In genomic region chr1:42680921-42681683, GRCh38 we compare ENCODE assay signal across 8 cellular contexts. TPM values are rescaled to one million over a fixed set of nuclear protein-coding genes. Genes with fewer than 3 reads are reported as not detected.
DNase-seq lines count a peak whose midpoint lies in the region; ATAC-seq and TF ChIP-seq lines count a peak whose summit lies in the region.

No MANE protein-coding gene starts in this region.

- no peaks in the 10 kb centered on the region for H3K27me3 ChIP-seq in CD8-positive, alpha-beta memory T cell (ENCODE audit: insufficient read depth, low read length, poor library complexity, severe bottlenecking)
- H3K27me3 ChIP-seq in HUES48 (ENCODE audit: control insufficient read depth, insufficient read depth, low read length): no peaks in the 10 kb centered on the region

- peak overlapping the region; percentile 96 to 100 (median 99) for H3K4me3 Mint-ChIP-seq in CD8-positive, alpha-beta memory T cell
- H3K4me3 Mint-ChIP-seq in naive thymus-derived CD8-positive, alpha-beta T cell: peak overlapping the region; percentile 81 to 99 (median 97)

- H3K9ac ChIP-seq in HUES48 (ENCODE audit: low read depth, low read length): peak overlapping the region; percentile 93

- no peaks in the 10 kb centered on the region for H3K9me3 ChIP-seq in CD8-positive, alpha-beta memory T cell (ENCODE audit: low read length)
- H3K9me3 ChIP-seq in HUES48 (ENCODE audit: control insufficient read depth, insufficient read depth, low read length): no peaks in the 10 kb centered on the region

- H3K36me3 ChIP-seq in CD8-positive, alpha-beta memory T cell (ENCODE audit: insufficient read depth, low read length): no peaks in the 10 kb centered on the region
- H3K36me3 ChIP-seq in HUES48 (ENCODE audit: control insufficient read depth, insufficient read depth, low read length): peaks cover 34% of the 10 kb centered on the region

- H3K4me1 Mint-ChIP-seq in CD8-positive, alpha-beta memory T cell: peaks cover 45 to 56% (median 56%) of the 10 kb centered on the region in 3 donors
- H3K4me1 Mint-ChIP-seq in naive thymus-derived CD8-positive, alpha-beta T cell: peaks cover 40 to 49% (median 48%) of the 10 kb centered on the region in 4 donors

- peak in 1 of 2 donors; percentile 9 for ATAC-seq in naive thymus-derived CD8-positive, alpha-beta T cell
- ATAC-seq in HG03565 (IDR thresholded peaks at IDR 0.05; ENCODE audit: unreplicated experiment) (no peak), GM21723 (IDR thresholded peaks at IDR 0.05; ENCODE audit: unreplicated experiment) (no peak), HG02763 (IDR thresholded peaks at IDR 0.05; ENCODE audit: unreplicated experiment) (no peak)

- H3K27ac ChIP-seq in CD8-positive, alpha-beta memory T cell (ENCODE audit: low read depth, low read length): peak overlapping the region; percentile 86
- peak overlapping the region; percentile 94 for H3K27ac ChIP-seq in HUES48 (ENCODE audit: low read depth, low read length)

- H3K36me3 Mint-ChIP-seq in CD8-positive, alpha-beta memory T cell: peaks cover 0 to 44% (median 10%) of the 10 kb centered on the region in 3 donors
- peaks cover 0 to 27% (median 7%) of the 10 kb centered on the region in 3 donors for H3K36me3 Mint-ChIP-seq in naive thymus-derived CD8-positive, alpha-beta T cell

- H3K27ac Mint-ChIP-seq in CD8-positive, alpha-beta memory T cell: peak overlapping the region; percentile 96 to 99 (median 98)
- H3K27ac Mint-ChIP-seq in naive thymus-derived CD8-positive, alpha-beta T cell: peak overlapping the region; percentile 98 to 99 (median 98)

- CTCF ChIA-PET in CD8-positive, alpha-beta memory T cell (lab: Charles Lee): no interaction called here

- DNase-seq in CD8-positive, alpha-beta memory T cell: peak in 1 of 5 donors; percentile 42
- DNase-seq in UCSD-AML1 (lab: John Stamatoyannopoulos, UW; ENCODE audit: unreplicated experiment): peak; percentile 14
- DNase-seq in epithelial cell of esophagus (ENCODE audit: low read depth): peak; percentile 32
- peak in 5 of 10 donors; percentile 6 to 57 (median 39) for DNase-seq in naive thymus-derived CD8-positive, alpha-beta T cell

- no peaks in the 10 kb centered on the region for H3K9me3 Mint-ChIP-seq in CD8-positive, alpha-beta memory T cell
- peaks cover 0 to 2% (median 0%) of the 10 kb centered on the region in 9 donors for H3K9me3 Mint-ChIP-seq in naive thymus-derived CD8-positive, alpha-beta T cell

- no peak for TF ChIP-seq CTCF in epithelial cell of esophagus (IDR thresholded peaks at IDR 0.05; ENCODE audit: insufficient read depth, low read depth, low read length, missing control alignments)

- H3K4me1 ChIP-seq in CD8-positive, alpha-beta memory T cell (ENCODE audit: insufficient read depth, low read length): peaks cover 42% of the 10 kb centered on the region
- H3K4me1 ChIP-seq in HUES48 (ENCODE audit: control insufficient read depth, insufficient read depth, low read length): peaks cover 14% of the 10 kb centered on the region

- peaks cover 0 to 2% of the 10 kb centered on the region in 2 donors for H3K27me3 Mint-ChIP-seq in CD8-positive, alpha-beta memory T cell
- H3K27me3 Mint-ChIP-seq in naive thymus-derived CD8-positive, alpha-beta T cell: peaks cover 0 to 1% (median 0%) of the 10 kb centered on the region in 5 donors

- peak overlapping the region; percentile 92 for H3K4me3 ChIP-seq in CD8-positive, alpha-beta memory T cell (ENCODE audit: low read length)
- H3K4me3 ChIP-seq in HUES48 (ENCODE audit: low read depth, low read length) (peak overlapping the region; percentile 89), epithelial cell of esophagus (ENCODE audit: low read length) (peak overlapping the region; percentile 91)

- POLR2A ChIA-PET in CD8-positive, alpha-beta memory T cell (lab: Charles Lee): interaction anchor here (1.3 to 3.9 kb wide), 3 partner anchors 10 to 23 kb away, joined by 4 to 43 read pairs (median 12); partner anchors contain the start of gene PPIH
- POLR2A ChIA-PET in naive thymus-derived CD8-positive, alpha-beta T cell (lab: Charles Lee): interaction anchor here (0.7 to 3.9 kb wide), 11 partner anchors 10 to 889 kb away, joined by 3 to 88 read pairs (median 5); partner anchors contain the start of genes C1orf50, P3H1, PPIH and TMEM269

RNA-seq across cellular contexts. Expression of gene YBX1, which starts 1.1 kb away (rescaled TPM):
- 1,000 to 10,000 TPM; 1,366 to 1,379 TPM for total RNA-seq in CD8-positive, alpha-beta memory T cell
- polyA plus RNA-seq in CD8-positive, alpha-beta memory T cell: 99.0 TPM
- total RNA-seq in naive thymus-derived CD8-positive, alpha-beta T cell: 100 to 1,000 TPM; 308 to 319 TPM
- polyA plus RNA-seq in naive thymus-derived CD8-positive, alpha-beta T cell: 10 to 100 TPM; 80.5 to 89.2 (median 83.0) TPM

RNA-seq across cellular contexts. Expression of gene PPIH, which starts 22.9 kb away (rescaled TPM):
- total RNA-seq in CD8-positive, alpha-beta memory T cell: 100 to 1,000 TPM in 1 of 2 experiments, 10 to 100 TPM in 1; 95.9 to 117 TPM
- polyA plus RNA-seq in CD8-positive, alpha-beta memory T cell: 82.0 TPM
- total RNA-seq in naive thymus-derived CD8-positive, alpha-beta T cell: 10 to 100 TPM; 46.3 to 49.4 TPM
- polyA plus RNA-seq in naive thymus-derived CD8-positive, alpha-beta T cell: 100 to 1,000 TPM in 1 of 3 donors, 10 to 100 TPM in 2; 82.3 to 100 (median 85.0) TPM

RNA-seq across cellular contexts. Expression of gene CLDN19, which starts 58.9 kb away (rescaled TPM):
- total RNA-seq in CD8-positive, alpha-beta memory T cell: not detected
- polyA plus RNA-seq in CD8-positive, alpha-beta memory T cell: not detected
- not detected for total RNA-seq in naive thymus-derived CD8-positive, alpha-beta T cell
- polyA plus RNA-seq in naive thymus-derived CD8-positive, alpha-beta T cell: not detected

Comparison
In these comparisons a context has a peak if more than half of its experiments do, and no peak if none do; other contexts are left out.
1. RNA of gene YBX1, which starts 1.1 kb away (total RNA-seq): 1,366 to 1,379 TPM in CD8-positive, alpha-beta memory T cell; 308 to 319 TPM in naive thymus-derived CD8-positive, alpha-beta T cell; every median in the first group is over 4 times any median in the second.
2. Peak in every context shown above with its lines, with median percentiles within 50 percentile points of each other: H3K4me3 ChIP-seq.